Comparison of ENCODE assay signal across 1 cellular context in the genomic region with DNA sequence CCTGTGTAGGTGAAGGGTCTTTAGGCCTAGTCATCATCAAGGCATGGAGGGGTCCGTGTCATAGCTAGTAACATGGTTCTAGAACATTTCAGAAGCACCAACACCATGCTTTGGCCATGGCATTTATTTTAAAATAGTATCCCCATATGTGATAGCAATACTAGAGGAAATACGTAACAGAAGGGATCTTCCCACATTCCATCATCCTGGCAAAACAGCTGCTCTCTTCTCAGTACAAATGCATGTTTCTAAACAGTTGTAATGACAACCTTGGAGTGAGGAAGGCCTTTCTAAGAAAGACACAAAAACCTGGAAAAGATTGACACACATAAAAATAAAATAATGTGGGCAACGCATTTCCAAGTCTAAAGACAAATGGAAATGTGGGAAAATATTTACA.
TF ChIP-seq lines count a peak whose summit lies in the region.

No MANE protein-coding gene starts in this region.

TF ChIP-seq in GM12878, 131 proteins besides CTCF, POLR2A, EP300 and RAD21 (continued from another document):
- TF ChIP-seq, protein P1, sequence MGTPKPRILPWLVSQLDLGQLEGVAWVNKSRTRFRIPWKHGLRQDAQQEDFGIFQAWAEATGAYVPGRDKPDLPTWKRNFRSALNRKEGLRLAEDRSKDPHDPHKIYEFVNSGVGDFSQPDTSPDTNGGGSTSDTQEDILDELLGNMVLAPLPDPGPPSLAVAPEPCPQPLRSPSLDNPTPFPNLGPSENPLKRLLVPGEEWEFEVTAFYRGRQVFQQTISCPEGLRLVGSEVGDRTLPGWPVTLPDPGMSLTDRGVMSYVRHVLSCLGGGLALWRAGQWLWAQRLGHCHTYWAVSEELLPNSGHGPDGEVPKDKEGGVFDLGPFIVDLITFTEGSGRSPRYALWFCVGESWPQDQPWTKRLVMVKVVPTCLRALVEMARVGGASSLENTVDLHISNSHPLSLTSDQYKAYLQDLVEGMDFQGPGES (IDR thresholded peaks at IDR 0.05), result no peak
- TF ChIP-seq, protein P2, sequence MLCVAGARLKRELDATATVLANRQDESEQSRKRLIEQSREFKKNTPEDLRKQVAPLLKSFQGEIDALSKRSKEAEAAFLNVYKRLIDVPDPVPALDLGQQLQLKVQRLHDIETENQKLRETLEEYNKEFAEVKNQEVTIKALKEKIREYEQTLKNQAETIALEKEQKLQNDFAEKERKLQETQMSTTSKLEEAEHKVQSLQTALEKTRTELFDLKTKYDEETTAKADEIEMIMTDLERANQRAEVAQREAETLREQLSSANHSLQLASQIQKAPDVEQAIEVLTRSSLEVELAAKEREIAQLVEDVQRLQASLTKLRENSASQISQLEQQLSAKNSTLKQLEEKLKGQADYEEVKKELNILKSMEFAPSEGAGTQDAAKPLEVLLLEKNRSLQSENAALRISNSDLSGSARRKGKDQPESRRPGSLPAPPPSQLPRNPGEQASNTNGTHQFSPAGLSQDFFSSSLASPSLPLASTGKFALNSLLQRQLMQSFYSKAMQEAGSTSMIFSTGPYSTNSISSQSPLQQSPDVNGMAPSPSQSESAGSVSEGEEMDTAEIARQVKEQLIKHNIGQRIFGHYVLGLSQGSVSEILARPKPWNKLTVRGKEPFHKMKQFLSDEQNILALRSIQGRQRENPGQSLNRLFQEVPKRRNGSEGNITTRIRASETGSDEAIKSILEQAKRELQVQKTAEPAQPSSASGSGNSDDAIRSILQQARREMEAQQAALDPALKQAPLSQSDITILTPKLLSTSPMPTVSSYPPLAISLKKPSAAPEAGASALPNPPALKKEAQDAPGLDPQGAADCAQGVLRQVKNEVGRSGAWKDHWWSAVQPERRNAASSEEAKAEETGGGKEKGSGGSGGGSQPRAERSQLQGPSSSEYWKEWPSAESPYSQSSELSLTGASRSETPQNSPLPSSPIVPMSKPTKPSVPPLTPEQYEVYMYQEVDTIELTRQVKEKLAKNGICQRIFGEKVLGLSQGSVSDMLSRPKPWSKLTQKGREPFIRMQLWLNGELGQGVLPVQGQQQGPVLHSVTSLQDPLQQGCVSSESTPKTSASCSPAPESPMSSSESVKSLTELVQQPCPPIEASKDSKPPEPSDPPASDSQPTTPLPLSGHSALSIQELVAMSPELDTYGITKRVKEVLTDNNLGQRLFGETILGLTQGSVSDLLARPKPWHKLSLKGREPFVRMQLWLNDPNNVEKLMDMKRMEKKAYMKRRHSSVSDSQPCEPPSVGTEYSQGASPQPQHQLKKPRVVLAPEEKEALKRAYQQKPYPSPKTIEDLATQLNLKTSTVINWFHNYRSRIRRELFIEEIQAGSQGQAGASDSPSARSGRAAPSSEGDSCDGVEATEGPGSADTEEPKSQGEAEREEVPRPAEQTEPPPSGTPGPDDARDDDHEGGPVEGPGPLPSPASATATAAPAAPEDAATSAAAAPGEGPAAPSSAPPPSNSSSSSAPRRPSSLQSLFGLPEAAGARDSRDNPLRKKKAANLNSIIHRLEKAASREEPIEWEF (IDR thresholded peaks at IDR 0.05; ENCODE audit: insufficient replicate concordance, low read depth, low read length), result no peak
- TF ChIP-seq ESRRA (IDR thresholded peaks at IDR 0.05; ENCODE audit: low read length) (no peak), ZNF622 (IDR thresholded peaks at IDR 0.05) (no peak)
- TF ChIP-seq, protein P3, sequence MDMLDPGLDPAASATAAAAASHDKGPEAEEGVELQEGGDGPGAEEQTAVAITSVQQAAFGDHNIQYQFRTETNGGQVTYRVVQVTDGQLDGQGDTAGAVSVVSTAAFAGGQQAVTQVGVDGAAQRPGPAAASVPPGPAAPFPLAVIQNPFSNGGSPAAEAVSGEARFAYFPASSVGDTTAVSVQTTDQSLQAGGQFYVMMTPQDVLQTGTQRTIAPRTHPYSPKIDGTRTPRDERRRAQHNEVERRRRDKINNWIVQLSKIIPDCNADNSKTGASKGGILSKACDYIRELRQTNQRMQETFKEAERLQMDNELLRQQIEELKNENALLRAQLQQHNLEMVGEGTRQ (IDR thresholded peaks at IDR 0.05; ENCODE audit: borderline replicate concordance, low read depth, low read length), result no peak
